In the genomic region with DNA sequence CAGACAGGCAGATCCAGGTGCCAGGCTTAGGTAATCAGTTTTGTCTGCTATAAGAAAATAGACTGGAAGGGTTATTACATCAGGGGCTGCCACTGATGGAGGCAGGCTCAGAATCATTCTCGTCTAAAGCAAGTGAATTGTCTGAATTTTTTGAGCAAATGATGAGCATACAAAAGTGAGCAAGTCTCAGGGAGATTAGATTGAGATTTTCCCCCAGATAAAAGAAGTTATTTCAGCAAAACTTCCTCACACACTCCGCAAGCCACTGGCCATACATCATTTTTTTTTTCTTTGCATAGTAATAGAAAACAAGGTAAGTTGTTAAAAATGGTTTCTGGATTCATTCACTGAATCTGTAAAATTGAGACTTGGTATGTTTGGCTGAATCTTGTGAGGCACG, we compare ENCODE assay signal across 20 cellular contexts. TPM values are rescaled to one million over a fixed set of nuclear protein-coding genes. Genes with fewer than 3 reads are reported as not detected.
A peak's percentile ranks its signal among the peaks of the same experiment; 100 is the strongest.
DNase-seq lines count a peak whose midpoint lies in the region; ATAC-seq and TF ChIP-seq lines count a peak whose summit lies in the region.
"Had no signal": no experiment of that assay in that cellular context is flagged by ENCODE, and none has a peak within 500 bp of the region (broad histone marks: within the 10 kb centered on the region; RNA-seq: fewer than 3 reads in every experiment).

No MANE protein-coding gene starts in this region.

- H3K4me1 ChIP-seq in ACC112 (ENCODE audit: control insufficient read depth, insufficient read depth, low read length, unreplicated experiment) (peaks cover 35% of the 10 kb centered on the region), PC-3 (ENCODE audit: insufficient read depth, low read length) (peaks cover 39% of the 10 kb centered on the region), osteoblast (ENCODE audit: insufficient read depth, low read length) (peaks cover 19% of the 10 kb centered on the region)

- H3K36me3 ChIP-seq in ACC112 (ENCODE audit: insufficient read depth, low read length) (no peaks in the 10 kb centered on the region), PC-3 (ENCODE audit: low read depth, low read length) (peaks cover 8% of the 10 kb centered on the region; the same call in 1 of the 2 replicates), osteoblast (ENCODE audit: insufficient read depth, low read length) (no peaks in the 10 kb centered on the region)
- H3K36me3 ChIP-seq: heart right ventricle had no signal

- H3K4me3 ChIP-seq in ACC112 (ENCODE audit: low read depth, low read length) (0 out of 2 replicates have a peak overlapping the region, but pooled peaks have one; percentile 23), PC-3 (ENCODE audit: low read length) (no peak overlapping the region), osteoblast (ENCODE audit: insufficient read depth, low read length) (no peak overlapping the region)
- H3K4me3 ChIP-seq: heart right ventricle had no signal

- no peak overlapping the region for H3K9ac ChIP-seq in PC-3 (ENCODE audit: low read length)

- no peak for DNase-seq in PC-3
- no peak for DNase-seq in epithelial cell of prostate (ENCODE audit: low read depth, low spot score)
- no peak for DNase-seq in osteoblast (ENCODE audit: insufficient read length, low spot score, missing footprints)
- DNase-seq in activated CD4-positive, alpha-beta T cell treated with anti-CD3 and anti-CD28 coated beads, Interleukin-2, amount 50 U/mL, for 1 hour = no peak
- DNase-seq in C1 segment of cervical spinal cord (lab: John Stamatoyannopoulos, UW) = no peak
- DNase-seq in NCI-H1694 treated with DMSO at 0.1 percent for 48 hours (lab: John Stamatoyannopoulos, UW) = no peak
- DNase-seq in NCI-H226 = no peak
- DNase-seq: activated CD4-positive, alpha-beta T cell treated with anti-CD3 and anti-CD28 coated beads, Interleukin-2, amount 10 ng/mL, durations not matched to agents 24 days and 14 days; activated effector memory CD4-positive, alpha-beta T cell treated with Interleukin-2 at 50 U/mL for 16 hours; CD8-positive, alpha-beta T cell; DND-41; effector memory CD4-positive, alpha-beta T cell; heart right ventricle; KBM-7; NCI-H2029 treated with DMSO at 0.1 percent for 48 hours; RPMI8226; stimulated activated CD4-positive, alpha-beta T cell treated with anti-CD3 and anti-CD28 coated beads, Interleukin-12 subunit alpha, Interleukin-12 subunit beta, amount 100 ng/mL, for 4 hours; stimulated activated CD8-positive, alpha-beta memory T cell treated with anti-CD3 and anti-CD28 coated beads, Interleukin-4, amount 100 ng/mL, for 48 hours had no signal

- BruUV-seq in PC-3 (replicated peaks; lab: Mats Ljungman, UMichigan) = no TSS peak

- no peak for TF ChIP-seq CTCF in PC-3 (conservative IDR thresholded peaks at IDR 0.05; ENCODE audit: low read depth, low read length)
- TF ChIP-seq CTCF in osteoblast (IDR thresholded peaks at IDR 0.05; ENCODE audit: extremely low read depth, low read depth, low read length) = no peak

- no peaks in the 10 kb centered on the region for H3K9me2 ChIP-seq in PC-3 (replicated peaks; ENCODE audit: low read length)

- no peaks in the 10 kb centered on the region for H3F3A ChIP-seq in PC-3 (ENCODE audit: low read length, unreplicated experiment)

- POLR2A ChIA-PET in PC-3 (lab: Charles Lee; ENCODE audit: unreplicated experiment) = no interaction called here

- ATAC-seq in PC-3 = no peak
- ATAC-seq: CD8-positive, alpha-beta T cell; heart right ventricle; natural killer cell treated with Interleukin-12 subunit alpha and Interleukin-12 subunit beta and Interleukin-15 and Interleukin-18, amount 100 ng/mL, for 72 hours had no signal

- intact Hi-C loops in PC-3 (cut with micrococcal nuclease) = loop anchor here (2.0 kb wide), 1 partner anchor 23 kb away; no protein-coding TSS in a partner anchor

- peaks cover 43% of the 10 kb centered on the region for H3K79me2 ChIP-seq in ACC112 (ENCODE audit: control insufficient read depth, insufficient read depth, low read length, unreplicated experiment)
- H3K79me2 ChIP-seq in PC-3 (ENCODE audit: low read length) = peaks cover 79% of the 10 kb centered on the region
- peaks cover 8% of the 10 kb centered on the region for H3K79me2 ChIP-seq in osteoblast (ENCODE audit: insufficient read depth, low read length)

- H4K20me1 ChIP-seq in PC-3 (ENCODE audit: low read length) (no peaks in the 10 kb centered on the region), osteoblast (ENCODE audit: insufficient read depth, low read length) (peaks cover 8% of the 10 kb centered on the region)

- peak overlapping the region; percentile 71; the same call in 1 of the 2 replicates for H3K4me2 ChIP-seq in PC-3 (ENCODE audit: low read length)
- no peak overlapping the region for H3K4me2 ChIP-seq in osteoblast (ENCODE audit: insufficient read depth, low read length)

- H3K27ac ChIP-seq in ACC112 (ENCODE audit: low read depth, low read length) (peak overlapping the region; percentile 88), PC-3 (ENCODE audit: low read length) (0 out of 2 replicates have a peak overlapping the region, but pooled peaks have one; percentile 63), epithelial cell of prostate (peak overlapping the region; percentile 77), osteoblast (ENCODE audit: low read depth, low read length) (peak overlapping the region; percentile 29)

- H3K9me3 ChIP-seq in PC-3 (ENCODE audit: low read length) = no peaks in the 10 kb centered on the region
- no peaks in the 10 kb centered on the region for H3K9me3 ChIP-seq in osteoblast (ENCODE audit: low read depth, low read length)
- H3K9me3 ChIP-seq: heart right ventricle had no signal

- CTCF ChIA-PET in PC-3 (lab: Charles Lee) = no interaction called here

- H3K27me3 ChIP-seq in ACC112 (ENCODE audit: insufficient read depth, low read length) = no peaks in the 10 kb centered on the region
- H3K27me3 ChIP-seq in PC-3 (ENCODE audit: low read length) = no peaks in the 10 kb centered on the region
- no peaks in the 10 kb centered on the region for H3K27me3 ChIP-seq in osteoblast (ENCODE audit: insufficient read depth, low read length)
- H3K27me3 ChIP-seq: heart right ventricle had no signal

- H2AFZ ChIP-seq in ACC112 (ENCODE audit: low read length, unreplicated experiment) (no peak overlapping the region), PC-3 (ENCODE audit: low read length) (no peak overlapping the region), osteoblast (ENCODE audit: low read length) (no peak overlapping the region)

RNA-seq across cellular contexts. Expression of gene ZNF462, which starts 52.9 kb away (rescaled TPM):
- 21.2 and 23.4 TPM in 2 replicates for total RNA-seq in PC-3 (2014; rRNA removed)
- total RNA-seq in osteoblast = 8.3 and 9.8 TPM in 2 replicates
- total RNA-seq: CD8-positive, alpha-beta T cell had no signal

Comparison
In these comparisons a context has a peak if more than half of its experiments do, and no peak if none do; other contexts are left out.
1. H3K27ac ChIP-seq: peak in every context shown above with its lines; median percentile 88 in ACC112; 77 in epithelial cell of prostate; 63 in PC-3; 29 in osteoblast.